ENCODE assay signal across 10 cellular contexts in the genomic region with DNA sequence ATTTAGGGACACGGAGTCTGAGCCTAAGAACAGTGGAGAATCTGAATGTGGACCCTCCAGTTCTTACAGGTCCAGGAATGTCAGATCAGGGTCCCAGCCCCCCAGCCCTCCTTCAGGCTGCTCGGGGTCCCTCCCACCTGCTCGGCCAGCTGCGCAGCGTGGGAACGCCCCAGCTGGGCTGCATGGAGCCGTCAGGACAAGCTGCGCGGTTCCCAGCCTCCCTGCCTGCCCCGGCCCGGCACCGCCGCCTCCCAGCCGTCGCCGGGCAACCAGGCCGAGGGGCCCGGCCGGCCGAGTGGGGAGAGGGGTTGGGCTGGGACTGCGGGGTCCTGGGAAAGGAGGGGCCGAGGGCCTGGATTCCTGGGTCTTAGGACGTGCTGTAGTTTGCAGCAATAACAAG. TPM values are rescaled to one million over a fixed set of nuclear protein-coding genes. Genes with fewer than 3 reads are reported as not detected.
DNase-seq lines count a peak whose midpoint lies in the region; ATAC-seq and TF ChIP-seq lines count a peak whose summit lies in the region.
"Had no signal": no experiment of that assay in that cellular context is flagged by ENCODE, and none has a peak within 500 bp of the region (broad histone marks: within the 10 kb centered on the region; RNA-seq: fewer than 3 reads in every experiment).

No MANE protein-coding gene starts in this region.

- peaks cover 64% of the 10 kb centered on the region for H3K27me3 Mint-ChIP-seq in T-helper 2 cell treated with Interferon-gamma antibody and Interleukin-4, amounts not matched to agents 5 μg/mL and 100 μg/mL, for 36 hours (ENCODE audit: low read depth)
- H3K27me3 Mint-ChIP-seq in endothelial cell (ENCODE audit: unreplicated experiment), result peaks cover 27% of the 10 kb centered on the region

- WGBS in trophoblast cell (ENCODE audit: extremely low coverage, insufficient coverage, insufficient read length), result no CpG with 5 or more reads among the region's 23 CpGs

- no peak overlapping the region for H3K4me3 ChIP-seq in trophoblast cell (ENCODE audit: low read depth, low read length)

- no peak for ATAC-seq in GM21717 (IDR thresholded peaks at IDR 0.05; ENCODE audit: unreplicated experiment)

- H2AFZ ChIP-seq in trophoblast cell (ENCODE audit: insufficient read depth, low read length, poor library complexity), result no peak overlapping the region

- H3K79me1 ChIP-seq in trophoblast cell (ENCODE audit: low read length), result no peaks in the 10 kb centered on the region

- H3K9ac ChIP-seq in trophoblast cell (ENCODE audit: low read length), result no peak overlapping the region

- no peak overlapping the region for H2BK12ac ChIP-seq in trophoblast cell (ENCODE audit: low read length)

- H4K12ac ChIP-seq in trophoblast cell (ENCODE audit: low read depth, low read length), result no peak overlapping the region

- H3K9me3 Mint-ChIP-seq in T-helper 2 cell treated with Interferon-gamma antibody and Interleukin-4, amounts not matched to agents 5 μg/mL and 100 μg/mL, for 36 hours, result no peaks in the 10 kb centered on the region
- no peaks in the 10 kb centered on the region for H3K9me3 Mint-ChIP-seq in endothelial cell (ENCODE audit: unreplicated experiment)
- H3K9me3 Mint-ChIP-seq: activated T-cell treated with anti-CD3 and anti-CD28 coated beads, Interleukin-2, amount 50 U/mL, for 4 hours had no signal

- no peak overlapping the region for H2BK5ac ChIP-seq in trophoblast cell (ENCODE audit: low read depth, low read length, poor library complexity)

- peak overlapping the region; percentile 62 for H3K4me2 ChIP-seq in trophoblast cell (ENCODE audit: low read length)

- TF ChIP-seq CTCF in endothelial cell (IDR thresholded peaks at IDR 0.05; ENCODE audit: unreplicated experiment), result no peak

- no peak for DNase-seq in T-helper 2 cell treated with Interferon-gamma antibody and Interleukin-4, amounts not matched to agents 5 μg/mL and 100 μg/mL, for 36 hours (ENCODE audit: low spot score)
- DNase-seq in T-helper 2 cell (no peak), NCI-H2227 (lab: John Stamatoyannopoulos, UW; ENCODE audit: unreplicated experiment) (peak; percentile 90), endothelial cell (ENCODE audit: low spot score) (peak; percentile 34), trophoblast cell (no peak), AG08396 (ENCODE audit: low spot score) (no peak), NCI-H2029 treated with DMSO at 0.1 percent for 48 hours (lab: John Stamatoyannopoulos, UW) (no peak)
- DNase-seq: activated T-cell treated with anti-CD3 and anti-CD28 coated beads, Interleukin-2, amount 50 U/mL, for 4 hours; NCI-H2081 treated with DMSO at 0.1 percent for 48 hours had no signal

- peaks cover 5% of the 10 kb centered on the region for H3K4me1 Mint-ChIP-seq in T-helper 2 cell treated with Interferon-gamma antibody and Interleukin-4, amounts not matched to agents 5 μg/mL and 100 μg/mL, for 36 hours (ENCODE audit: low read depth)
- H3K4me1 Mint-ChIP-seq in endothelial cell (ENCODE audit: unreplicated experiment), result peaks cover 8% of the 10 kb centered on the region

- peaks cover 44% of the 10 kb centered on the region for H3K27me3 ChIP-seq in trophoblast cell (ENCODE audit: insufficient read depth, low read length)

- no peak overlapping the region for H3K27ac ChIP-seq in trophoblast cell (ENCODE audit: low read depth, low read length)

- H2AK5ac ChIP-seq in trophoblast cell (ENCODE audit: low read length), result no peak overlapping the region

- H4K8ac ChIP-seq in trophoblast cell (ENCODE audit: low read depth, low read length), result no peak overlapping the region

- no peaks in the 10 kb centered on the region for H3K36me3 ChIP-seq in trophoblast cell (ENCODE audit: control insufficient read depth in 1 of 2, insufficient read depth in 2 of 2, low read length in 2 of 2)

- peak overlapping the region; percentile 70 for H3K4me3 Mint-ChIP-seq in T-helper 2 cell treated with Interferon-gamma antibody and Interleukin-4, amounts not matched to agents 5 μg/mL and 100 μg/mL, for 36 hours
- H3K4me3 Mint-ChIP-seq in endothelial cell (ENCODE audit: unreplicated experiment), result no peak overlapping the region

- no peak overlapping the region for H3K18ac ChIP-seq in trophoblast cell (ENCODE audit: low read length)

- H3K9me3 ChIP-seq in trophoblast cell (ENCODE audit: insufficient read depth, low read depth, low read length), result peaks cover 2% of the 10 kb centered on the region

- no peak overlapping the region for H3K4ac ChIP-seq in trophoblast cell (ENCODE audit: low read depth, low read length)

- no peak overlapping the region for H2BK120ac ChIP-seq in trophoblast cell (ENCODE audit: insufficient read depth, low read length, poor library complexity)

- no peak overlapping the region for H3K27ac Mint-ChIP-seq in T-helper 2 cell treated with Interferon-gamma antibody and Interleukin-4, amounts not matched to agents 5 μg/mL and 100 μg/mL, for 36 hours
- no peak overlapping the region for H3K27ac Mint-ChIP-seq in endothelial cell (ENCODE audit: unreplicated experiment)

- H3K36me3 Mint-ChIP-seq in T-helper 2 cell treated with Interferon-gamma antibody and Interleukin-4, amounts not matched to agents 5 μg/mL and 100 μg/mL, for 36 hours (ENCODE audit: low read depth), result no peaks in the 10 kb centered on the region
- H3K36me3 Mint-ChIP-seq in endothelial cell (ENCODE audit: low read depth, unreplicated experiment), result peaks cover 3% of the 10 kb centered on the region

- no peak overlapping the region for H3K14ac ChIP-seq in trophoblast cell (ENCODE audit: low read length)

- H3K4me1 ChIP-seq in trophoblast cell (ENCODE audit: control insufficient read depth in 1 of 2, insufficient read depth in 2 of 2, low read length in 2 of 2), result peaks cover 3 to 6% of the 10 kb centered on the region in 2 experiments

- no peak overlapping the region for H3K23ac ChIP-seq in trophoblast cell (ENCODE audit: low read length)

- H3K79me2 ChIP-seq in trophoblast cell (ENCODE audit: control insufficient read depth, insufficient read depth, low read length, poor library complexity), result no peaks in the 10 kb centered on the region

- H4K91ac ChIP-seq in trophoblast cell (ENCODE audit: low read depth, low read length), result no peak overlapping the region

RNA-seq across cellular contexts. Expression of gene KIRREL2, which starts 0.7 kb away (rescaled TPM):
- 1.8 TPM for total RNA-seq in endothelial cell (ENCODE audit: unreplicated experiment)
- polyA plus RNA-seq in trophoblast cell (2013), result 0.10 and 0.11 TPM in 2 replicates

RNA-seq across cellular contexts. Expression of gene NPHS1, which starts 3.7 kb away (rescaled TPM):
- not detected for total RNA-seq in endothelial cell (ENCODE audit: unreplicated experiment)
- polyA plus RNA-seq in trophoblast cell (2013), result not detected in 2 replicates

RNA-seq across cellular contexts. Expression of gene APLP1, which starts 12.4 kb away (rescaled TPM):
- 11.5 TPM for total RNA-seq in endothelial cell (ENCODE audit: unreplicated experiment)
- 18.9 and 25.5 TPM in 2 replicates for polyA plus RNA-seq in trophoblast cell (2013)

RNA-seq across cellular contexts. Expression of gene PRODH2, which starts 43.4 kb away (rescaled TPM):
- not detected for total RNA-seq in endothelial cell (ENCODE audit: unreplicated experiment)
- polyA plus RNA-seq in trophoblast cell (2013), result not detected in 2 replicates
- total RNA-seq: activated T-cell treated with anti-CD3 and anti-CD28 coated beads, Interleukin-2, amount 50 U/mL, for 4 hours had no signal

RNA-seq across cellular contexts. Expression of gene NFKBID, which starts 44.3 kb away (rescaled TPM):
- 13.0 TPM for total RNA-seq in endothelial cell (ENCODE audit: unreplicated experiment)
- polyA plus RNA-seq in trophoblast cell (2013), result 6.3 and 6.7 TPM in 2 replicates

Comparison
In these comparisons a context has a peak if more than half of its experiments do, and no peak if none do; other contexts are left out.
1. DNase-seq: peak in NCI-H2227 (single experiment) and endothelial cell (single experiment); none in T-helper 2 cell treated with Interferon-gamma antibody and Interleukin-4, amounts not matched to agents 5 μg/mL and 100 μg/mL, for 36 hours (single experiment), T-helper 2 cell (0 of 5), trophoblast cell (0 of 2), AG08396 (single experiment) and NCI-H2029 treated with DMSO at 0.1 percent for 48 hours (single experiment).